Comparison of ENCODE assay signal across 4 cellular contexts in the genomic region with DNA sequence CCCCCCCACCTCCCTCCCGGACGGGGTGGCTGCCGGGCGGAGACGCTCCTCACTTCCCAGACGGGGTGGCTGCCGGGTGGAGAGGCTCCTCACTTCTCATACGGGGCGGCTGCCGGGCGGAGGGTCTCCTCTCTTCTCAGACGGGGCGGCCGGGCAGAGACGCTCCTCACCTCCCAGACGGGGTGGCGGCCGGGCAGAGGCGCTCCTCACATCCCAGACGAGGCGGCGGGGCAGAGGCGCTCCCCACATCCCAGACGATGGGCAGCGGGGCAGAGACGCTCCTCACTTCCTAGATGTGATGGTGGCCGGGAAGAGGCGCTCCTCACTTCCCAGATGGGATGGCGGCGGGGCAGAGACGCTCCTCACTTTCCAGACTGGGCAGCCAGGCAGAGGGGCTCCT. TPM values are rescaled to one million over a fixed set of nuclear protein-coding genes. Genes with fewer than 3 reads are reported as not detected.
"Had no signal": no experiment of that assay in that cellular context is flagged by ENCODE, and none has a peak within 500 bp of the region (broad histone marks: within the 10 kb centered on the region; RNA-seq: fewer than 3 reads in every experiment).

No MANE protein-coding gene starts in this region.

RNA-seq across cellular contexts. Expression of a gene that starts 41.2 kb away (rescaled TPM):
- total RNA-seq: LHCN-M2, M059J, MCF 10A, NCI-H460 had no signal
